8 cellular contexts compared by ENCODE assay signal in the genomic region with DNA sequence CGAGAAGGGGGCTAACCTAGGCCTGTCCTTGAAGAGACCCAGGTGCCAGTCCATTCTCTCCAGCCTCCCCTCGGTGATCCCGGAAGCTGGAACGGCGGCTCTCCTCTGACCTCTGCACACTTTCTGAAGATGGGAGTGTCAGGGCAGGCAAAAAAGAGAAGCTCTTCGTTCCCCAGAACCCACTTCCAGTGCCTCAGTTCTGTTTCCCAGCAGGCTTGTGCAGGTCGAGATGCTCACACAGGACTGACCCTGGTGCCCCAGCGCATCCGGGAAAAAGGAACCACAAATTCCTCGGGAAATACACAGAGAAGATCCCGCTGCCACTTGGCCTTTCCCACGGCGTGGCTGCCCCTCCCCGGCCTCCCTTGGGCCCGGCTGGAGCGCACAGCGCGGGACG. TPM values are rescaled to one million over a fixed set of nuclear protein-coding genes. Genes with fewer than 3 reads are reported as not detected.
DNase-seq lines count a peak whose midpoint lies in the region; ATAC-seq, FAIRE-seq and TF ChIP-seq lines count a peak whose summit lies in the region.

No MANE protein-coding gene starts in this region.

- no peak for FAIRE-seq in urothelium cell line (lab: Jason Lieb, UNC)

- TF ChIP-seq POLR2A in esophagus squamous epithelium (IDR thresholded peaks at IDR 0.05) = no peak

- ATAC-seq in GM21529 (IDR thresholded peaks at IDR 0.05; ENCODE audit: unreplicated experiment) = peak; percentile 4
- peak; percentile 2 for ATAC-seq in omental fat pad (ENCODE audit: low FRiP score)
- no peak for ATAC-seq in HG03571 (IDR thresholded peaks at IDR 0.05; ENCODE audit: unreplicated experiment)

- H3K27ac ChIP-seq in esophagus squamous epithelium = peak overlapping the region; percentile 70 to 90 (median 84)

- TF ChIP-seq CTCF in esophagus squamous epithelium (IDR thresholded peaks at IDR 0.05) (no peak), omental fat pad (IDR thresholded peaks at IDR 0.05) (no peak)

- peaks cover 12 to 28% (median 14%) of the 10 kb centered on the region in 3 donors for H3K4me1 ChIP-seq in esophagus squamous epithelium

- H3K27me3 ChIP-seq in esophagus squamous epithelium = no peaks in the 10 kb centered on the region

- peak overlapping the region; percentile 70 to 95 (median 82) for H3K4me3 ChIP-seq in esophagus squamous epithelium

- intact Hi-C loops in esophagus squamous epithelium (cut with DNase I) = no loop called here

- H3K9me3 ChIP-seq in esophagus squamous epithelium = no peaks in the 10 kb centered on the region

- 42 to 50% methylated on average over 2 to 6 of the region's 19 CpGs for WGBS in esophagus squamous epithelium, 2 donors

- no peaks in the 10 kb centered on the region for H3K36me3 ChIP-seq in esophagus squamous epithelium

- DNase-seq in RPMI7951 (ENCODE audit: low read depth) (peak; percentile 25), esophagus squamous epithelium (lab: John Stamatoyannopoulos, UW) (no peak), omental fat pad (ENCODE audit: low spot score) (no peak), NCI-H1105 (lab: John Stamatoyannopoulos, UW) (no peak), GM19240 (ENCODE audit: insufficient read length, low spot score) (no peak), urothelium cell line (ENCODE audit: low spot score) (no peak)

RNA-seq across cellular contexts. Expression of gene PTPN18, which starts 0.7 kb away (rescaled TPM):
- 26.0 and 28.4 TPM in 2 replicates for total RNA-seq in RPMI7951 (2014; rRNA removed; shearing (Covaris generic))
- total RNA-seq in esophagus squamous epithelium (10 to 100 TPM; 26.8 to 43.6 (median 35.5) TPM), omental fat pad (100 to 1,000 TPM in 1 of 4 donors, 10 to 100 TPM in 3; 43.1 to 104 (median 57.0) TPM)

RNA-seq across cellular contexts. Expression of gene IMP4, which starts 12.5 kb away (rescaled TPM):
- total RNA-seq in RPMI7951 (2014; rRNA removed; shearing (Covaris generic)) = 103 and 118 TPM in 2 replicates
- total RNA-seq in esophagus squamous epithelium = 100 to 1,000 TPM in 2 of 4 donors, 10 to 100 TPM in 2; 69.2 to 112 (median 91.2) TPM
- total RNA-seq in omental fat pad = 100 to 1,000 TPM; 102 to 221 (median 130) TPM
